16 cellular contexts compared by ENCODE assay signal in genomic region chr6:16622193-16622592, GRCh38.
DNase-seq lines count a peak whose midpoint lies in the region; ATAC-seq, FAIRE-seq and TF ChIP-seq lines count a peak whose summit lies in the region.
"Had no signal": no experiment of that assay in that cellular context is flagged by ENCODE, and none has a peak within 500 bp of the region (broad histone marks: within the 10 kb centered on the region; RNA-seq: fewer than 3 reads in every experiment).

No MANE protein-coding gene starts in this region.

- H3K27me3 ChIP-seq in CD4-positive, alpha-beta T cell (ENCODE audit: control insufficient read depth, insufficient read depth, low read length) = no peaks in the 10 kb centered on the region
- H3K27me3 ChIP-seq in spleen (replicated peaks in 1 of 7) (no peaks in the 10 kb centered on the region), PC-9 (ENCODE audit: insufficient read depth, low read depth) (no peaks in the 10 kb centered on the region)
- H3K27me3 ChIP-seq: BE2C had no signal

- no peaks in the 10 kb centered on the region for H3K9me3 ChIP-seq in CD4-positive, alpha-beta T cell (ENCODE audit: control insufficient read depth, low read length)
- no peaks in the 10 kb centered on the region for H3K9me3 ChIP-seq in spleen
- H3K9me3 ChIP-seq in PC-9 (ENCODE audit: insufficient read depth, low read depth) = no peaks in the 10 kb centered on the region
- H3K9me3 ChIP-seq: BE2C had no signal

- H3K4me2 ChIP-seq in PC-9 = no peak overlapping the region

- H3F3A ChIP-seq in PC-9 (ENCODE audit: insufficient read depth, low read depth) = 0 out of 2 replicates have a peak, but pooled peaks cover 3% of the 10 kb centered on the region

- POLR2A ChIA-PET in CD4-positive, alpha-beta T cell (lab: Charles Lee) = no interaction called here
- POLR2A ChIA-PET in PC-9 (lab: Charles Lee; ENCODE audit: unreplicated experiment) = no interaction called here

- no peak overlapping the region for H2AFZ ChIP-seq in PC-9

- no peaks in the 10 kb centered on the region for H3K79me2 ChIP-seq in PC-9 (ENCODE audit: low read depth)

- H4K20me1 ChIP-seq in PC-9 (ENCODE audit: insufficient read depth) = no peaks in the 10 kb centered on the region

- WGBS in spleen, 5 donors = 73 to 87% (median 81%) methylated on average over 5 of the region's 5 CpGs

- H3K9me3 Mint-ChIP-seq in CD4-positive, alpha-beta T cell = no peaks in the 10 kb centered on the region
- no peaks in the 10 kb centered on the region for H3K9me3 Mint-ChIP-seq in activated naive CD8-positive, alpha-beta T cell treated with anti-CD3 and anti-CD28 coated beads, Interleukin-2, amount 50 U/mL, for 24 hours
- H3K9me3 Mint-ChIP-seq in osteocyte (ENCODE audit: unreplicated experiment) = no peaks in the 10 kb centered on the region
- H3K9me3 Mint-ChIP-seq: IgD-negative memory B cell had no signal

- TF ChIP-seq POLR2A in GM12891 (IDR thresholded peaks at IDR 0.05; ENCODE audit: low read depth, low read length) = no peak
- TF ChIP-seq POLR2A in spleen (IDR thresholded peaks at IDR 0.05) = no peak

- peaks cover 8% of the 10 kb centered on the region for H3K36me3 Mint-ChIP-seq in CD4-positive, alpha-beta T cell (ENCODE audit: low read depth)
- peaks cover 6% of the 10 kb centered on the region for H3K36me3 Mint-ChIP-seq in activated naive CD8-positive, alpha-beta T cell treated with anti-CD3 and anti-CD28 coated beads, Interleukin-2, amount 50 U/mL, for 24 hours (ENCODE audit: low read depth)
- H3K36me3 Mint-ChIP-seq in osteocyte (ENCODE audit: unreplicated experiment) = peaks cover 3% of the 10 kb centered on the region
- H3K36me3 Mint-ChIP-seq: IgD-negative memory B cell had no signal

- H3K4me3 ChIP-seq in spleen (no peak overlapping the region), PC-9 (no peak overlapping the region)

- ATAC-seq in CD4-positive, alpha-beta T cell (ENCODE audit: poor library complexity) = no peak
- ATAC-seq in activated naive CD8-positive, alpha-beta T cell treated with anti-CD3 and anti-CD28 coated beads, Interleukin-2, amount 50 U/mL, for 24 hours = no peak
- no peak for ATAC-seq in GM18867 (IDR thresholded peaks at IDR 0.05; ENCODE audit: unreplicated experiment)

- TF ChIP-seq CTCF in CD4-positive, alpha-beta T cell (IDR thresholded peaks at IDR 0.05) = no peak
- TF ChIP-seq CTCF in osteocyte (IDR thresholded peaks at IDR 0.05) = no peak
- TF ChIP-seq CTCF in spleen (IDR thresholded peaks at IDR 0.05 in 8 of 11, conservative IDR thresholded peaks at IDR 0.05 in 3 of 11) = no peak
- TF ChIP-seq CTCF in PC-9 (conservative IDR thresholded peaks at IDR 0.05) = no peak

- H3K27ac Mint-ChIP-seq in CD4-positive, alpha-beta T cell = peak overlapping the region; percentile 40
- peak overlapping the region; percentile 4 for H3K27ac Mint-ChIP-seq in activated naive CD8-positive, alpha-beta T cell treated with anti-CD3 and anti-CD28 coated beads, Interleukin-2, amount 50 U/mL, for 24 hours
- H3K27ac Mint-ChIP-seq in osteocyte (ENCODE audit: unreplicated experiment) = peak overlapping the region; percentile 82

- no peaks in the 10 kb centered on the region for H3K36me3 ChIP-seq in spleen
- no peaks in the 10 kb centered on the region for H3K36me3 ChIP-seq in PC-9 (ENCODE audit: low read depth)
- H3K36me3 ChIP-seq: BE2C had no signal

- FAIRE-seq in GM12891 (lab: Jason Lieb, UNC) = peak; percentile 51
- FAIRE-seq: RCC 7860 had no signal

- peaks cover 32% of the 10 kb centered on the region for H3K4me1 Mint-ChIP-seq in CD4-positive, alpha-beta T cell (ENCODE audit: low read depth)
- H3K4me1 Mint-ChIP-seq in activated naive CD8-positive, alpha-beta T cell treated with anti-CD3 and anti-CD28 coated beads, Interleukin-2, amount 50 U/mL, for 24 hours = peaks cover 38% of the 10 kb centered on the region
- H3K4me1 Mint-ChIP-seq in osteocyte (ENCODE audit: unreplicated experiment) = peaks cover 47% of the 10 kb centered on the region

- BruUV-seq in PC-9 (replicated peaks; lab: Mats Ljungman, UMichigan) = no TSS peak

- H3K4me3 Mint-ChIP-seq in CD4-positive, alpha-beta T cell = no peak overlapping the region
- no peak overlapping the region for H3K4me3 Mint-ChIP-seq in activated naive CD8-positive, alpha-beta T cell treated with anti-CD3 and anti-CD28 coated beads, Interleukin-2, amount 50 U/mL, for 24 hours
- no peak overlapping the region for H3K4me3 Mint-ChIP-seq in osteocyte (ENCODE audit: unreplicated experiment)

- CTCF ChIA-PET in CD4-positive, alpha-beta T cell (lab: Charles Lee) = no interaction called here
- CTCF ChIA-PET in PC-9 (lab: Charles Lee) = interaction anchor here (0.6 to 1.0 kb wide), 2 partner anchors 14 to 76 kb away, joined by 3 read pairs; no protein-coding TSS in a partner anchor

- intact Hi-C loops in CD4-positive, alpha-beta T cell (cut with DNase I, micrococcal nuclease) = no loop called here
- intact Hi-C loops in spleen (cut with DNase I; ENCODE audit: low total_unique reads) = no loop called here
- intact Hi-C loops in PC-9 (cut with micrococcal nuclease; ENCODE audit: unreplicated experiment) = no loop called here

- H3K27ac ChIP-seq in CD4-positive, alpha-beta T cell (ENCODE audit: low read depth, low read length) = no peak overlapping the region
- H3K27ac ChIP-seq in spleen = peak overlapping the region in 3 of 8 donors; percentile 12 to 48 (median 38)
- H3K27ac ChIP-seq in PC-9 = no peak overlapping the region

- no peak for DNase-seq in CD4-positive, alpha-beta T cell
- DNase-seq in GM12891 (ENCODE audit: insufficient read length, low spot score) (no peak), osteocyte (ENCODE audit: extremely low spot score, unreplicated experiment) (no peak), spleen (no peak), PC-9 (no peak)
- no peak for DNase-seq in activated naive CD8-positive, alpha-beta T cell treated with anti-CD3 and anti-CD28 coated beads, Interleukin-2, amount 50 U/mL, for 24 hours
- DNase-seq: ACHN, BE2C, EL, NCI-H1417, NCI-H2029 treated with DMSO at 0.1 percent for 48 hours, NCI-H524, SHP77 treated with DMSO at 0.1 percent for 48 hours had no signal

- peaks cover 0 to 62% (median 24%) of the 10 kb centered on the region in 6 donors for H3K4me1 ChIP-seq in spleen
- 0 out of 2 replicates have a peak, but pooled peaks cover 9% of the 10 kb centered on the region for H3K4me1 ChIP-seq in PC-9 (replicated peaks; ENCODE audit: insufficient read depth)

- no peaks in the 10 kb centered on the region for H3K9me2 ChIP-seq in PC-9 (ENCODE audit: insufficient read depth)

- H3K27me3 Mint-ChIP-seq in CD4-positive, alpha-beta T cell = no peaks in the 10 kb centered on the region
- no peaks in the 10 kb centered on the region for H3K27me3 Mint-ChIP-seq in activated naive CD8-positive, alpha-beta T cell treated with anti-CD3 and anti-CD28 coated beads, Interleukin-2, amount 50 U/mL, for 24 hours
- no peaks in the 10 kb centered on the region for H3K27me3 Mint-ChIP-seq in osteocyte (ENCODE audit: unreplicated experiment)
- H3K27me3 Mint-ChIP-seq: IgD-negative memory B cell had no signal

TF ChIP-seq in GM12891, 5 proteins besides CTCF, POLR2A, EP300 and RAD21:
- TF ChIP-seq PAX5 (IDR thresholded peaks at IDR 0.05; ENCODE audit: insufficient read depth, low read length, severe bottlenecking) = no peak
- no peak for TF ChIP-seq POLR2AphosphoS5 (IDR thresholded peaks at IDR 0.05; ENCODE audit: low read depth, low read length)
- TF ChIP-seq SPI1 (IDR thresholded peaks at IDR 0.05; ENCODE audit: low read depth, low read length) = no peak
- no peak for TF ChIP-seq POU2F2 (IDR thresholded peaks at IDR 0.05; ENCODE audit: low read depth, low read length)
- no peak for TF ChIP-seq TAF1 (IDR thresholded peaks at IDR 0.05; ENCODE audit: low read depth, low read length)

Comparison
In these comparisons a context has a peak if more than half of its experiments do, and no peak if none do; other contexts are left out.
1. H3K27ac Mint-ChIP-seq: peak in every context shown above with its lines; median percentile 82 in osteocyte; 40 in CD4-positive, alpha-beta T cell; 4 in activated naive CD8-positive, alpha-beta T cell treated with anti-CD3 and anti-CD28 coated beads, Interleukin-2, amount 50 U/mL, for 24 hours.